Comparison of ENCODE assay signal across 14 cellular contexts in the genomic region with DNA sequence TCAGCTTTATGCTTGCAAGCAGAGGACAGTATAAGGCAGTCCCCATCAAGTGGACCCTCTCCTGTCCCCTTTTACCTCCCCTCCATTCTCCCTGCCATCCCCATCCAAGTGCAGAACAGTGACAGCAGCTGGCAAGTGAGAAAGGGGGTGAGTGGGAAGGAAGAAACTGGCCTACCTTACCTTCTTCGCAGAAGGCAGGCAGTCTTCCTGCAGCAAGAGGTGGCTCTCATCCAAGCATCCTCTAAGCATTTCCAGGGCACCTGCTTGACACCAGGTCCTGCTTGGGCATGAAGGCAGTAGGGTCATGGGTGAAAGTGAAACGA.
"Had no signal": no experiment of that assay in that cellular context is flagged by ENCODE, and none has a peak within 500 bp of the region (broad histone marks: within the 10 kb centered on the region; RNA-seq: fewer than 3 reads in every experiment).

No MANE protein-coding gene starts in this region.

- H3K27ac ChIP-seq: epithelial cell of prostate, tibial nerve had no signal

- H3K4me3 Mint-ChIP-seq: activated CD4-positive, alpha-beta T cell treated with anti-CD3 and anti-CD28 coated beads for 36 hours; activated CD8-positive, alpha-beta T cell treated with anti-CD3 and anti-CD28 coated beads, Interleukin-2, amount 10 ng/mL, durations not matched to agents 7 days and 5 days; activated naive CD8-positive, alpha-beta T cell; activated T-helper 1 cell treated with anti-CD3 and anti-CD28 coated beads, Interleukin-12 subunit alpha, Interleukin-12 subunit beta, Interleukin-2, Interleukin-4 antibody, amounts not matched to agents 30 ng/mL and 10 ng/mL and 1 ng/mL, durations not matched to agents 14 hours and 24 hours and 36 hours; stimulated activated naive CD8-positive, alpha-beta T cell treated with anti-CD3 and anti-CD28 coated beads, Interleukin-15, Interleukin-2, amounts not matched to agents 100 ng/mL and 50 ng/mL, for 24 hours had no signal

- H3K9me3 Mint-ChIP-seq: activated T-helper 1 cell treated with anti-CD3 and anti-CD28 coated beads, Interleukin-12 subunit alpha, Interleukin-12 subunit beta, Interleukin-2, Interleukin-4 antibody, amounts not matched to agents 30 ng/mL and 10 ng/mL and 1 ng/mL, durations not matched to agents 14 hours and 24 hours and 36 hours; stimulated activated naive CD8-positive, alpha-beta T cell treated with anti-CD3 and anti-CD28 coated beads, Interleukin-15, Interleukin-2, amounts not matched to agents 100 ng/mL and 50 ng/mL, for 24 hours had no signal

- H3K9me3 ChIP-seq: tibial nerve had no signal

- H3K36me3 ChIP-seq: tibial nerve had no signal

- H3K27me3 ChIP-seq: tibial nerve had no signal

- H3K36me3 Mint-ChIP-seq: activated naive CD8-positive, alpha-beta T cell had no signal

- H3K27ac Mint-ChIP-seq: activated CD4-positive, alpha-beta T cell treated with anti-CD3 and anti-CD28 coated beads for 36 hours; activated CD8-positive, alpha-beta T cell treated with anti-CD3 and anti-CD28 coated beads, Interleukin-2, amount 10 ng/mL, durations not matched to agents 7 days and 5 days; activated naive CD8-positive, alpha-beta T cell; activated T-helper 1 cell treated with anti-CD3 and anti-CD28 coated beads, Interleukin-12 subunit alpha, Interleukin-12 subunit beta, Interleukin-2, Interleukin-4 antibody, amounts not matched to agents 30 ng/mL and 10 ng/mL and 1 ng/mL, durations not matched to agents 14 hours and 24 hours and 36 hours; stimulated activated naive CD8-positive, alpha-beta T cell treated with anti-CD3 and anti-CD28 coated beads, Interleukin-15, Interleukin-2, amounts not matched to agents 100 ng/mL and 50 ng/mL, for 24 hours had no signal

- H3K4me3 ChIP-seq: tibial nerve had no signal

- ATAC-seq: activated CD4-positive, alpha-beta T cell treated with anti-CD3 and anti-CD28 coated beads for 36 hours; activated CD8-positive, alpha-beta T cell treated with anti-CD3 and anti-CD28 coated beads, Interleukin-2, amount 10 ng/mL, durations not matched to agents 7 days and 5 days had no signal

- DNase-seq: activated CD4-positive, alpha-beta T cell treated with anti-CD3 and anti-CD28 coated beads for 36 hours; activated gamma-delta T cell treated with Interleukin-2 at 50 U/mL for 16 hours; foreskin fibroblast; glutamatergic neuron; mammary epithelial cell; occipital lobe; stimulated activated CD4-positive, alpha-beta T cell treated with anti-CD3 and anti-CD28 coated beads, Interleukin-2, amount 100 ng/mL, for 48 hours; SW 1271 had no signal
